Comparison of ENCODE assay signal across 1 cellular context in the genomic region with DNA sequence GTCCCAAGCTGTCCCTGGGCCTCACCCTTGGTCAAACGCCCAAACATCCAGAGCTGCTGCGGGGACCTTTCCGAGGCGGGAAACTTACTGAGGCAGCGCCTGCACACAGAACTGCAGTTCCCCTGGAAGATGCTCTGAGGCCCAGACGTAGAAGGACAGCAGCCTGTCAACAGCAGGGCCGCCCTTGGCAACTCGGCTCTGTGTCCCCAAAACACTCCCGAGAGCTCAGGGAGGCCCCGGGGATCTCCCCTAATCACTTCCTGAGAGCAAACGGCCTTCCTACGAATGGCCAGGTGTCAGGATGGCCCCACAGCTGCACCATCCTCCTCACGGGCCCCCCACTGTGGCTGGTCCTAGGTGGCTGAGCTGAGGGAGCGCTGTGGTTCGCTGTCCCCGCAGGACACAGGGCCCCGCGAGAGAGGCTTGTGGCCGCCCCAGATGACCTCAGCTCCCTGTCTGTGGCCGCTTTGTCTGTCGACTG.
TF ChIP-seq lines count a peak whose summit lies in the region.

No MANE protein-coding gene starts in this region.

TF ChIP-seq in K562, 482 proteins besides CTCF, POLR2A, EP300 and RAD21 (continued from another document):
- TF ChIP-seq, protein P1, sequence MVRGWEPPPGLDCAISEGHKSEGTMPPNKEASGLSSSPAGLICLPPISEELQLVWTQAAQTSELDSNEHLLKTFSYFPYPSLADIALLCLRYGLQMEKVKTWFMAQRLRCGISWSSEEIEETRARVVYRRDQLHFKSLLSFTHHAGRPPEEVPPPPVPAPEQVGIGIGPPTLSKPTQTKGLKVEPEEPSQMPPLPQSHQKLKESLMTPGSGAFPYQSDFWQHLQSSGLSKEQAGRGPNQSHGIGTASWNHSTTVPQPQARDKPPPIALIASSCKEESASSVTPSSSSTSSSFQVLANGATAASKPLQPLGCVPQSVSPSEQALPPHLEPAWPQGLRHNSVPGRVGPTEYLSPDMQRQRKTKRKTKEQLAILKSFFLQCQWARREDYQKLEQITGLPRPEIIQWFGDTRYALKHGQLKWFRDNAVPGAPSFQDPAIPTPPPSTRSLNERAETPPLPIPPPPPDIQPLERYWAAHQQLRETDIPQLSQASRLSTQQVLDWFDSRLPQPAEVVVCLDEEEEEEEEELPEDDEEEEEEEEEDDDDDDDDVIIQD (CRISPR knock-in tag; IDR thresholded peaks at IDR 0.05): no peak
- TF ChIP-seq HDAC3 (IDR thresholded peaks at IDR 0.05; ENCODE audit: borderline replicate concordance, partially characterized antibody) (no peak), CHD1 (IDR thresholded peaks at IDR 0.05; ENCODE audit: low read length) (no peak)
- TF ChIP-seq, protein P2, sequence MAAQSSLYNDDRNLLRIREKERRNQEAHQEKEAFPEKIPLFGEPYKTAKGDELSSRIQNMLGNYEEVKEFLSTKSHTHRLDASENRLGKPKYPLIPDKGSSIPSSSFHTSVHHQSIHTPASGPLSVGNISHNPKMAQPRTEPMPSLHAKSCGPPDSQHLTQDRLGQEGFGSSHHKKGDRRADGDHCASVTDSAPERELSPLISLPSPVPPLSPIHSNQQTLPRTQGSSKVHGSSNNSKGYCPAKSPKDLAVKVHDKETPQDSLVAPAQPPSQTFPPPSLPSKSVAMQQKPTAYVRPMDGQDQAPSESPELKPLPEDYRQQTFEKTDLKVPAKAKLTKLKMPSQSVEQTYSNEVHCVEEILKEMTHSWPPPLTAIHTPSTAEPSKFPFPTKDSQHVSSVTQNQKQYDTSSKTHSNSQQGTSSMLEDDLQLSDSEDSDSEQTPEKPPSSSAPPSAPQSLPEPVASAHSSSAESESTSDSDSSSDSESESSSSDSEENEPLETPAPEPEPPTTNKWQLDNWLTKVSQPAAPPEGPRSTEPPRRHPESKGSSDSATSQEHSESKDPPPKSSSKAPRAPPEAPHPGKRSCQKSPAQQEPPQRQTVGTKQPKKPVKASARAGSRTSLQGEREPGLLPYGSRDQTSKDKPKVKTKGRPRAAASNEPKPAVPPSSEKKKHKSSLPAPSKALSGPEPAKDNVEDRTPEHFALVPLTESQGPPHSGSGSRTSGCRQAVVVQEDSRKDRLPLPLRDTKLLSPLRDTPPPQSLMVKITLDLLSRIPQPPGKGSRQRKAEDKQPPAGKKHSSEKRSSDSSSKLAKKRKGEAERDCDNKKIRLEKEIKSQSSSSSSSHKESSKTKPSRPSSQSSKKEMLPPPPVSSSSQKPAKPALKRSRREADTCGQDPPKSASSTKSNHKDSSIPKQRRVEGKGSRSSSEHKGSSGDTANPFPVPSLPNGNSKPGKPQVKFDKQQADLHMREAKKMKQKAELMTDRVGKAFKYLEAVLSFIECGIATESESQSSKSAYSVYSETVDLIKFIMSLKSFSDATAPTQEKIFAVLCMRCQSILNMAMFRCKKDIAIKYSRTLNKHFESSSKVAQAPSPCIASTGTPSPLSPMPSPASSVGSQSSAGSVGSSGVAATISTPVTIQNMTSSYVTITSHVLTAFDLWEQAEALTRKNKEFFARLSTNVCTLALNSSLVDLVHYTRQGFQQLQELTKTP (IDR thresholded peaks at IDR 0.05; ENCODE audit: low read depth in 1 of 2, partially characterized antibody in 2 of 2): no peak
- TF ChIP-seq, protein P3, sequence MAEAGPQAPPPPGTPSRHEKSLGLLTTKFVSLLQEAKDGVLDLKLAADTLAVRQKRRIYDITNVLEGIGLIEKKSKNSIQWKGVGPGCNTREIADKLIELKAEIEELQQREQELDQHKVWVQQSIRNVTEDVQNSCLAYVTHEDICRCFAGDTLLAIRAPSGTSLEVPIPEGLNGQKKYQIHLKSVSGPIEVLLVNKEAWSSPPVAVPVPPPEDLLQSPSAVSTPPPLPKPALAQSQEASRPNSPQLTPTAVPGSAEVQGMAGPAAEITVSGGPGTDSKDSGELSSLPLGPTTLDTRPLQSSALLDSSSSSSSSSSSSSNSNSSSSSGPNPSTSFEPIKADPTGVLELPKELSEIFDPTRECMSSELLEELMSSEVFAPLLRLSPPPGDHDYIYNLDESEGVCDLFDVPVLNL (CRISPR knock-in tag; IDR thresholded peaks at IDR 0.05; ENCODE audit: low read depth): no peak
TF ChIP-seq in K562: peak in this region for 0.
